Comparison of ENCODE assay signal across 24 cellular contexts in the genomic region with DNA sequence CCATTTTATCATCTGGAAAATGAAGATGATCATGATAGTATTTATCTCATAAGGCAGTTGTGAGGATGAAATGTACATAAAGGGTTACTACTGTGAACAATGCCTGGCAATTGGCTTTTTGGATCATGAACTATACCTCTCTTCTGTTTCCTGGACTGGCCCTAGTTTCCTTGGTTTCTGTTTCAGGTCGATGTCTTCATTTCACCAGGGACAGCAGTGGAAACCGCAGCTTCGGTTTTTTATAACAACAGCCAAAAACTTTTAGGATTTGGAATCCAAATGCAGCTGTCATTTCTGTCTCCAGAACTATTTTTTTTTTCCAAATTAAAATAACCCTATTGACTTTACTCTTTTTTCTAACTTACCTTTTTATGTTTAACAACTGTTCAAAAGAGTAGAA.
DNase-seq lines count a peak whose midpoint lies in the region; ATAC-seq, FAIRE-seq and TF ChIP-seq lines count a peak whose summit lies in the region.
"Had no signal": no experiment of that assay in that cellular context is flagged by ENCODE, and none has a peak within 500 bp of the region (broad histone marks: within the 10 kb centered on the region; RNA-seq: fewer than 3 reads in every experiment).

No MANE protein-coding gene starts in this region.

- 15% methylated on average over 3 of the region's 3 CpGs for WGBS in mammary epithelial cell (ENCODE audit: low coverage, missing lambda C conversion rate)

- peak overlapping the region; percentile 96 for H2AFZ ChIP-seq in ACC112 (ENCODE audit: low read length, unreplicated experiment)
- peak overlapping the region; percentile 73 for H2AFZ ChIP-seq in mammary epithelial cell (ENCODE audit: low read depth, low read length)
- H2AFZ ChIP-seq in keratinocyte (ENCODE audit: control insufficient read depth, low read length): peak overlapping the region; percentile 49

- H3K4me3 Mint-ChIP-seq in activated CD8-positive, alpha-beta T cell treated with anti-CD3 and anti-CD28 coated beads for 36 hours: no peak overlapping the region
- H3K4me3 Mint-ChIP-seq: activated CD8-positive, alpha-beta memory T cell treated with anti-CD3 and anti-CD28 coated beads, Interleukin-2, amount 10 ng/mL, durations not matched to agents 7 days and 5 days; activated naive CD8-positive, alpha-beta T cell treated with anti-CD3 and anti-CD28 coated beads for 36 hours; activated T-helper 17 cell treated with anti-CD3 and anti-CD28 coated beads, Interleukin-2, amount 50 U/mL, for 72 hours; CD4-positive, alpha-beta T cell; naive thymus-derived CD4-positive, alpha-beta T cell had no signal

- H3K9ac ChIP-seq in mammary epithelial cell (ENCODE audit: insufficient read depth, low read length) (peak overlapping the region; percentile 12), keratinocyte (ENCODE audit: control insufficient read depth, extremely low read depth, insufficient read depth, low read length) (no peak overlapping the region)

- peaks cover 14% of the 10 kb centered on the region for H3K4me1 ChIP-seq in ACC112 (ENCODE audit: control insufficient read depth, insufficient read depth, low read length, unreplicated experiment)
- H3K4me1 ChIP-seq in mammary epithelial cell (ENCODE audit: insufficient read depth, low read length): peaks cover 23% of the 10 kb centered on the region
- H3K4me1 ChIP-seq in keratinocyte (ENCODE audit: control insufficient read depth, extremely low read depth, insufficient read depth, low read length): peaks cover 14% of the 10 kb centered on the region
- H3K4me1 ChIP-seq: A549, pancreas had no signal

- H3K9me3 ChIP-seq in mammary epithelial cell (replicated peaks; ENCODE audit: insufficient read depth, low read length): no peaks in the 10 kb centered on the region
- H3K9me3 ChIP-seq in keratinocyte (ENCODE audit: control insufficient read depth, low read depth, low read length): no peaks in the 10 kb centered on the region
- H3K9me3 ChIP-seq: A549, pancreas had no signal

- FAIRE-seq in H54 (lab: Jason Lieb, UNC) (peak; percentile 33), keratinocyte (lab: Jason Lieb, UNC) (no peak)
- FAIRE-seq: A549, bronchial epithelial cell, pancreas had no signal

- H3K27me3 Mint-ChIP-seq in activated CD8-positive, alpha-beta T cell treated with anti-CD3 and anti-CD28 coated beads for 36 hours: no peaks in the 10 kb centered on the region
- H3K27me3 Mint-ChIP-seq: activated CD8-positive, alpha-beta memory T cell treated with anti-CD3 and anti-CD28 coated beads, Interleukin-2, amount 10 ng/mL, durations not matched to agents 7 days and 5 days; activated naive CD8-positive, alpha-beta T cell treated with anti-CD3 and anti-CD28 coated beads for 36 hours; activated T-helper 17 cell treated with anti-CD3 and anti-CD28 coated beads, Interleukin-2, amount 50 U/mL, for 72 hours; CD4-positive, alpha-beta T cell; naive thymus-derived CD4-positive, alpha-beta T cell had no signal

- no TSS peak for BruUV-seq in mammary epithelial cell (replicated peaks; lab: Mats Ljungman, UMichigan)

- TF ChIP-seq POLR2A in H54 (IDR thresholded peaks at IDR 0.05; ENCODE audit: low read depth, low read length): no peak

- H4K20me1 ChIP-seq in mammary epithelial cell (ENCODE audit: insufficient read depth, low read length): no peaks in the 10 kb centered on the region
- no peaks in the 10 kb centered on the region for H4K20me1 ChIP-seq in keratinocyte (ENCODE audit: control insufficient read depth, extremely low read depth, insufficient read depth, low read length)

- TF ChIP-seq CTCF in mammary epithelial cell (conservative IDR thresholded peaks at IDR 0.05 in 1 of 2, IDR thresholded peaks at IDR 0.05 in 1 of 2; ENCODE audit: extremely low read depth in 1 of 2, insufficient read depth in 1 of 2, low read depth in 1 of 2, low read length in 2 of 2) (no peak), keratinocyte (optimal IDR thresholded peaks at IDR 0.05 in 1 of 3, IDR thresholded peaks at IDR 0.05 in 1 of 3, conservative IDR thresholded peaks at IDR 0.05 in 1 of 3; ENCODE audit: extremely low read depth in 1 of 3, insufficient read depth in 2 of 3, low read length in 3 of 3) (no peak)
- TF ChIP-seq CTCF in activated CD8-positive, alpha-beta T cell treated with anti-CD3 and anti-CD28 coated beads for 36 hours (IDR thresholded peaks at IDR 0.05): no peak

- ATAC-seq in GM19023 (IDR thresholded peaks at IDR 0.05; ENCODE audit: unreplicated experiment) (no peak), HG02973 (IDR thresholded peaks at IDR 0.05; ENCODE audit: unreplicated experiment) (no peak)
- no peak for ATAC-seq in activated CD8-positive, alpha-beta T cell treated with anti-CD3 and anti-CD28 coated beads for 36 hours
- ATAC-seq: A549; activated CD8-positive, alpha-beta memory T cell treated with anti-CD3 and anti-CD28 coated beads, Interleukin-2, amount 10 ng/mL, durations not matched to agents 7 days and 5 days; activated T-helper 17 cell treated with anti-CD3 and anti-CD28 coated beads, Interleukin-2, amount 50 U/mL, for 72 hours; naive thymus-derived CD4-positive, alpha-beta T cell had no signal

- H3K36me3 Mint-ChIP-seq in activated CD8-positive, alpha-beta T cell treated with anti-CD3 and anti-CD28 coated beads for 36 hours (ENCODE audit: low read depth): no peaks in the 10 kb centered on the region
- H3K36me3 Mint-ChIP-seq: activated CD8-positive, alpha-beta memory T cell treated with anti-CD3 and anti-CD28 coated beads, Interleukin-2, amount 10 ng/mL, durations not matched to agents 7 days and 5 days; activated naive CD8-positive, alpha-beta T cell treated with anti-CD3 and anti-CD28 coated beads for 36 hours; naive thymus-derived CD4-positive, alpha-beta T cell had no signal

- intact Hi-C loops in mammary epithelial cell (cut with micrococcal nuclease): loop anchor here (5.0 kb wide), 1 partner anchor 405 kb away; no protein-coding TSS in a partner anchor
- intact Hi-C loops in activated CD8-positive, alpha-beta T cell treated with anti-CD3 and anti-CD28 coated beads for 36 hours (cut with micrococcal nuclease): no loop called here

- H3K27ac ChIP-seq in ACC112 (ENCODE audit: low read depth, low read length): no peak overlapping the region
- H3K27ac ChIP-seq in mammary epithelial cell (ENCODE audit: insufficient read depth, low read depth, low read length): no peak overlapping the region
- no peak overlapping the region for H3K27ac ChIP-seq in keratinocyte (ENCODE audit: control insufficient read depth, insufficient read depth, low read length)
- H3K27ac ChIP-seq: A549, dorsolateral prefrontal cortex, pancreas had no signal

- CTCF ChIA-PET in mammary epithelial cell (lab: Charles Lee; ENCODE audit: low non-redundant PET): no interaction called here
- CTCF ChIA-PET in activated CD8-positive, alpha-beta T cell treated with anti-CD3 and anti-CD28 coated beads for 36 hours (lab: Charles Lee): no interaction called here

- peak overlapping the region; percentile 57 for H3K4me2 ChIP-seq in mammary epithelial cell (ENCODE audit: insufficient read depth, low read depth, low read length)
- no peak overlapping the region for H3K4me2 ChIP-seq in keratinocyte (ENCODE audit: control insufficient read depth, extremely low read depth, insufficient read depth, low read depth, low read length)
- H3K4me2 ChIP-seq: A549 had no signal

- H3K27ac Mint-ChIP-seq in activated CD8-positive, alpha-beta T cell treated with anti-CD3 and anti-CD28 coated beads for 36 hours: no peak overlapping the region
- H3K27ac Mint-ChIP-seq: activated CD8-positive, alpha-beta memory T cell treated with anti-CD3 and anti-CD28 coated beads, Interleukin-2, amount 10 ng/mL, durations not matched to agents 7 days and 5 days; activated naive CD8-positive, alpha-beta T cell treated with anti-CD3 and anti-CD28 coated beads for 36 hours; activated T-helper 17 cell treated with anti-CD3 and anti-CD28 coated beads, Interleukin-2, amount 50 U/mL, for 72 hours; CD4-positive, alpha-beta T cell had no signal

- H3K27me3 ChIP-seq in ACC112 (ENCODE audit: insufficient read depth, low read length) (no peaks in the 10 kb centered on the region), mammary epithelial cell (ENCODE audit: insufficient read depth, low read length) (no peaks in the 10 kb centered on the region), keratinocyte (ENCODE audit: control insufficient read depth, extremely low read depth, insufficient read depth, low read length) (no peaks in the 10 kb centered on the region)
- H3K27me3 ChIP-seq: pancreas had no signal

- DNase-seq in H54 (ENCODE audit: insufficient read length, low spot score): no peak
- no peak for DNase-seq in mammary epithelial cell
- no peak for DNase-seq in keratinocyte (ENCODE audit: low read depth, low spot score)
- no peak for DNase-seq in GDM1 (lab: John Stamatoyannopoulos, UW)
- no peak for DNase-seq in activated CD8-positive, alpha-beta T cell treated with anti-CD3 and anti-CD28 coated beads for 36 hours
- DNase-seq: activated CD4-positive, alpha-beta T cell treated with anti-CD3 and anti-CD28 coated beads for 4 hours; activated CD8-positive, alpha-beta memory T cell treated with anti-CD3 and anti-CD28 coated beads, Interleukin-2, amount 10 ng/mL, durations not matched to agents 7 days and 5 days; activated naive CD8-positive, alpha-beta T cell treated with anti-CD3 and anti-CD28 coated beads for 36 hours; CD4-positive, alpha-beta T cell; dorsolateral prefrontal cortex; erythroblast; KG1; naive thymus-derived CD4-positive, alpha-beta T cell; NCI-H1092; NCI-H2029; NCI-H446; pancreas had no signal

- H3K4me3 ChIP-seq in ACC112 (ENCODE audit: low read depth, low read length) (peak overlapping the region; percentile 43; the same call in 1 of the 2 replicates), mammary epithelial cell (replicated peaks in 1 of 3; ENCODE audit: insufficient read depth in 1 of 3, low read depth in 2 of 3, low read length in 3 of 3) (no peak overlapping the region), keratinocyte (ENCODE audit: control insufficient read depth in 2 of 3, extremely low read depth in 1 of 3, insufficient read depth in 2 of 3, low read depth in 1 of 3, low read length in 3 of 3) (no peak overlapping the region)
- H3K4me3 ChIP-seq: A549, dorsolateral prefrontal cortex, pancreas, skin epidermis had no signal

- dilution Hi-C loops in mammary epithelial cell (cut with HindIII; ENCODE audit: low sequenced_read_pairs) (no loop called here), keratinocyte (cut with MboI; ENCODE audit: extremely low pct_ligation_motif_present, low sequenced_read_pairs) (no loop called here)

- in situ Hi-C loops in mammary epithelial cell (cut with MboI; ENCODE audit: low sequenced_read_pairs in 2 of 2): no loop called here

- H3K79me2 ChIP-seq in ACC112 (ENCODE audit: control insufficient read depth, insufficient read depth, low read length, unreplicated experiment) (no peaks in the 10 kb centered on the region), mammary epithelial cell (ENCODE audit: insufficient read depth, low read length) (no peaks in the 10 kb centered on the region), keratinocyte (ENCODE audit: control insufficient read depth, insufficient read depth, low read length) (no peaks in the 10 kb centered on the region)

- H3K4me1 Mint-ChIP-seq in activated CD8-positive, alpha-beta T cell treated with anti-CD3 and anti-CD28 coated beads for 36 hours (ENCODE audit: low read depth): no peaks in the 10 kb centered on the region
- H3K4me1 Mint-ChIP-seq: activated CD8-positive, alpha-beta memory T cell treated with anti-CD3 and anti-CD28 coated beads, Interleukin-2, amount 10 ng/mL, durations not matched to agents 7 days and 5 days; activated naive CD8-positive, alpha-beta T cell treated with anti-CD3 and anti-CD28 coated beads for 36 hours; activated T-helper 17 cell treated with anti-CD3 and anti-CD28 coated beads, Interleukin-2, amount 50 U/mL, for 72 hours; naive thymus-derived CD4-positive, alpha-beta T cell had no signal

- H3K9me3 Mint-ChIP-seq in activated CD8-positive, alpha-beta T cell treated with anti-CD3 and anti-CD28 coated beads for 36 hours: peaks cover 2% of the 10 kb centered on the region
- H3K9me3 Mint-ChIP-seq: activated naive CD8-positive, alpha-beta T cell treated with anti-CD3 and anti-CD28 coated beads for 36 hours; activated T-helper 17 cell treated with anti-CD3 and anti-CD28 coated beads, Interleukin-2, amount 50 U/mL, for 72 hours had no signal

- no peaks in the 10 kb centered on the region for H3K9me1 ChIP-seq in keratinocyte (ENCODE audit: control insufficient read depth, extremely low read depth, insufficient read depth, low read length)

- no peaks in the 10 kb centered on the region for H3K36me3 ChIP-seq in ACC112 (ENCODE audit: insufficient read depth, low read length)
- H3K36me3 ChIP-seq in mammary epithelial cell (ENCODE audit: insufficient read depth, low read length): no peaks in the 10 kb centered on the region
- no peaks in the 10 kb centered on the region for H3K36me3 ChIP-seq in keratinocyte (ENCODE audit: control insufficient read depth in 2 of 2, extremely low read depth in 1 of 2, insufficient read depth in 2 of 2, low read length in 2 of 2)
- H3K36me3 ChIP-seq: pancreas had no signal

- POLR2A ChIA-PET in activated CD8-positive, alpha-beta T cell treated with anti-CD3 and anti-CD28 coated beads for 36 hours (lab: Charles Lee): interaction anchor here (0.6 kb wide), 2 partner anchors 30 to 603 kb away, joined by 3 read pairs; no protein-coding TSS in a partner anchor
